Comparison of ENCODE assay signal across 2 cellular contexts in the genomic region with DNA sequence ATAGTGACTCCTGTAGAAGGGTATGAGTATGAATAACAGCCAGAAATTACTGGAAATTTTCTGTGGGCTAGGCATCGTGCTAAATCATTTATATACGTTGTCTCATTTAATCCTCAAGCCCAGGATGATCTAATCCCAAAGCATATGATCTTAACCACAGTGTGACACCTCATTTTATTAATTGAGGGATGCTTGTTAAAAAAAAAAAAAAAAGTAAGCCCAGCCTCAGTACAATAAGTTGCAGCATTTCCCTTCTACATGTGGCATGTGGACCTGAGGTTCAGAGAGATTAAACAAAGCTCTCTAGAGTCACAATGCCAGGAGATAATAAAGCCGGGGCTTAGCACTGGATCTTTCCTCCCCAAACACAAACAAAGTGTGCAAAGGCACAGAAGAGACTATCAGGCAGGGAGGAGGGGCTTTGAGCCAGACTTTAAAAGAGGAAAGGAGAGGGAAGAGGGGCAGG.
A peak's percentile ranks its signal among the peaks of the same experiment; 100 is the strongest.
TF ChIP-seq lines count a peak whose summit lies in the region.

No MANE protein-coding gene starts in this region.

TF ChIP-seq in HEK293, 187 proteins besides CTCF, POLR2A, EP300 and RAD21 (continues in another document):
- no peak for TF ChIP-seq ZNF202 (tag by site-specific recombination; IDR thresholded peaks at IDR 0.05; ENCODE audit: borderline replicate concordance)
- no peak for TF ChIP-seq ZNF785 (tag by site-specific recombination; IDR thresholded peaks at IDR 0.05)
- 0 out of 2 replicates have a peak, but pooled peaks have one; percentile 20 for TF ChIP-seq KLF10 (tag by site-specific recombination; IDR thresholded peaks at IDR 0.05)
- no peak for TF ChIP-seq PRDM10 (tag by site-specific recombination; IDR thresholded peaks at IDR 0.05)
- no peak for TF ChIP-seq ZNF521 (tag by site-specific recombination; IDR thresholded peaks at IDR 0.05)
- no peak for TF ChIP-seq ZBTB48 (tag by site-specific recombination; IDR thresholded peaks at IDR 0.05)
- TF ChIP-seq KLF8 (tag by site-specific recombination; IDR thresholded peaks at IDR 0.05), result peak; percentile 58; the same call in 1 of the 2 replicates
- TF ChIP-seq ZNF239 (tag by site-specific recombination; IDR thresholded peaks at IDR 0.05), result no peak
- no peak for TF ChIP-seq BCL11B (tag by site-specific recombination; IDR thresholded peaks at IDR 0.05; ENCODE audit: low read depth)
- no peak for TF ChIP-seq ZNF48 (tag by site-specific recombination; IDR thresholded peaks at IDR 0.05)
- no peak for TF ChIP-seq ZNF311 (tag by site-specific recombination; IDR thresholded peaks at IDR 0.05; ENCODE audit: borderline replicate concordance)
- 0 out of 2 replicates have a peak, but pooled peaks have one; percentile 16 for TF ChIP-seq INSM2 (tag by site-specific recombination; IDR thresholded peaks at IDR 0.05)
- peak; percentile 59 for TF ChIP-seq ZNF629 (tag by site-specific recombination; IDR thresholded peaks at IDR 0.05)
- no peak for TF ChIP-seq SP2 (tag by site-specific recombination; IDR thresholded peaks at IDR 0.05)
- TF ChIP-seq ZNF664 (tag by site-specific recombination; IDR thresholded peaks at IDR 0.05), result no peak
- no peak for TF ChIP-seq SCRT1 (tag by site-specific recombination; IDR thresholded peaks at IDR 0.05; ENCODE audit: borderline replicate concordance)
- 0 out of 2 replicates have a peak, but pooled peaks have one; percentile 63 for TF ChIP-seq BCL11A (tag by site-specific recombination; IDR thresholded peaks at IDR 0.05; ENCODE audit: low read depth)
- no peak for TF ChIP-seq HOXD13 (CRISPR knock-in tag; IDR thresholded peaks at IDR 0.05; ENCODE audit: borderline replicate concordance)
- no peak for TF ChIP-seq ZNF514 (tag by site-specific recombination; IDR thresholded peaks at IDR 0.05)
- TF ChIP-seq ZNF266 (tag by site-specific recombination; IDR thresholded peaks at IDR 0.05; ENCODE audit: low read depth), result no peak
- no peak for TF ChIP-seq ZNF175 (tag by site-specific recombination; IDR thresholded peaks at IDR 0.05)
- TF ChIP-seq ZIC2 (tag by site-specific recombination; IDR thresholded peaks at IDR 0.05), result no peak
- TF ChIP-seq, protein P1, sequence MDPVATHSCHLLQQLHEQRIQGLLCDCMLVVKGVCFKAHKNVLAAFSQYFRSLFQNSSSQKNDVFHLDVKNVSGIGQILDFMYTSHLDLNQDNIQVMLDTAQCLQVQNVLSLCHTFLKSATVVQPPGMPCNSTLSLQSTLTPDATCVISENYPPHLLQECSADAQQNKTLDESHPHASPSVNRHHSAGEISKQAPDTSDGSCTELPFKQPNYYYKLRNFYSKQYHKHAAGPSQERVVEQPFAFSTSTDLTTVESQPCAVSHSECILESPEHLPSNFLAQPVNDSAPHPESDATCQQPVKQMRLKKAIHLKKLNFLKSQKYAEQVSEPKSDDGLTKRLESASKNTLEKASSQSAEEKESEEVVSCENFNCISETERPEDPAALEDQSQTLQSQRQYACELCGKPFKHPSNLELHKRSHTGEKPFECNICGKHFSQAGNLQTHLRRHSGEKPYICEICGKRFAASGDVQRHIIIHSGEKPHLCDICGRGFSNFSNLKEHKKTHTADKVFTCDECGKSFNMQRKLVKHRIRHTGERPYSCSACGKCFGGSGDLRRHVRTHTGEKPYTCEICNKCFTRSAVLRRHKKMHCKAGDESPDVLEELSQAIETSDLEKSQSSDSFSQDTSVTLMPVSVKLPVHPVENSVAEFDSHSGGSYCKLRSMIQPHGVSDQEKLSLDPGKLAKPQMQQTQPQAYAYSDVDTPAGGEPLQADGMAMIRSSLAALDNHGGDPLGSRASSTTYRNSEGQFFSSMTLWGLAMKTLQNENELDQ (tag by site-specific recombination; IDR thresholded peaks at IDR 0.05; ENCODE audit: low read depth), result no peak
- TF ChIP-seq ZNF214 (tag by site-specific recombination; IDR thresholded peaks at IDR 0.05; ENCODE audit: borderline replicate concordance), result no peak
- TF ChIP-seq ZNF366 (tag by site-specific recombination; conservative IDR thresholded peaks at IDR 0.05), result peak; percentile 31; the same call in 1 of the 2 replicates

TF ChIP-seq in H1, 55 proteins besides CTCF, POLR2A, EP300 and RAD21:
- TF ChIP-seq KDM5A (IDR thresholded peaks at IDR 0.05; ENCODE audit: low read length), result no peak
- TF ChIP-seq CHD7 (IDR thresholded peaks at IDR 0.05; ENCODE audit: insufficient replicate concordance, low read length), result no peak
- no peak for TF ChIP-seq SUZ12 (IDR thresholded peaks at IDR 0.05; ENCODE audit: low read length)
- TF ChIP-seq SP1 (IDR thresholded peaks at IDR 0.05; ENCODE audit: low read depth, low read length), result no peak
- TF ChIP-seq RNF2 (IDR thresholded peaks at IDR 0.05; ENCODE audit: borderline replicate concordance, low read depth, low read length, missing control alignments, poor library complexity, severe bottlenecking), result no peak
- no peak for TF ChIP-seq SIRT6 (IDR thresholded peaks at IDR 0.05; ENCODE audit: low read length)
- no peak for TF ChIP-seq BRCA1 (IDR thresholded peaks at IDR 0.05; ENCODE audit: low read depth, low read length)
- TF ChIP-seq KDM4A (IDR thresholded peaks at IDR 0.05; ENCODE audit: low read depth, low read length, severe bottlenecking), result no peak
- TF ChIP-seq KDM1A (IDR thresholded peaks at IDR 0.05; ENCODE audit: borderline replicate concordance, low read length), result no peak
